Comparison of ENCODE assay signal across 9 cellular contexts in the genomic region with DNA sequence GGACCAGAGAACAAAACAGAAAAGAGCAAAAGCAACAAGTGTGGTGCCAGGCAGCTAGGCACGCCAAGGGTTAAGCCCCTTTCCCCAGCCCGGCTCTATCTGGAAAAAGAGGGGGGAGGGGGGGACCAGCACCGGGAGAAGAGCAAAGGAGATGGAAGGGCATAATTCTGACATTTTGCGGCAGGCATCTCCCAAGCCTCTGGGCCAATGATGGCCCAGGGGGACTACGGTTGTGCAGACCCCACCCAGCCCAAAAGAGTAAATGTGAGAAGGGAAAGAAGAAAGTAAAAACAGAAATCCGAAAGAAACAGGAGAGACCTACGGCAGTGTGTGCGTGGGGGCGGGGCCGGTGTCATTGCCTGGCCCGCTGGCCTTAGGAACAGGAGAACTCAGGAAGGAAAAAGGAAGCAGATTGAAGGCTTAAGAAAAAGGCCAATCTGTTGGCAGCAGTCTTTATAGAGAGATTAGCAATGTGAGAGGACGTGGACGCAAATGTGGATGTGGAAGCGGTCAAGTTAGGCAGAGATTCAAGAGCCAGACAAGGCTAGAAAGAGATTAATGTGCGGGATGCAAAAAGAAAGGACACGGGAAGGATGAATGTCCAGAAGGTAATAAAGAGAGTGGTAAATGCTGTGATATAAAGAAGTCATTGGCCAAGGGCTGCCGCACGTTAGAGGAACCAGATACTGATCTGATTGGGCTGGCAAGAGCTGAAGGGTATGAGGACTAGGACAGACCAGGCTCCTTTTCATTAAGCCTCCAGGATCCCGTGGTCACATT. TPM values are rescaled to one million over a fixed set of nuclear protein-coding genes. Genes with fewer than 3 reads are reported as not detected.
DNase-seq lines count a peak whose midpoint lies in the region; ATAC-seq and TF ChIP-seq lines count a peak whose summit lies in the region.
"Had no signal": no experiment of that assay in that cellular context is flagged by ENCODE, and none has a peak within 500 bp of the region (broad histone marks: within the 10 kb centered on the region; RNA-seq: fewer than 3 reads in every experiment).

No MANE protein-coding gene starts in this region.

- H3K4me3 ChIP-seq in H7 (ENCODE audit: insufficient read depth, low read depth, low read length) (peak overlapping the region; percentile 44), body of pancreas (no peak overlapping the region), skeletal muscle tissue (ENCODE audit: low read length in 3 of 3) (peak overlapping the region; percentile 56 to 63 (median 58)), brain microvascular endothelial cell (ENCODE audit: low read depth, low read length) (no peak overlapping the region)

- peak overlapping the region; percentile 23 to 51 (median 34) for H3K9ac ChIP-seq in skeletal muscle tissue (ENCODE audit: low read depth in 1 of 3, low read length in 3 of 3)

- ATAC-seq in body of pancreas = peak; percentile 62
- ATAC-seq in HG03460 (IDR thresholded peaks at IDR 0.05; ENCODE audit: unreplicated experiment) = no peak
- no peak for ATAC-seq in GM21367 (IDR thresholded peaks at IDR 0.05; ENCODE audit: unreplicated experiment)
- no peak for ATAC-seq in GM19351 (IDR thresholded peaks at IDR 0.05; ENCODE audit: unreplicated experiment)

- H3K9me3 ChIP-seq in body of pancreas (no peaks in the 10 kb centered on the region), skeletal muscle tissue (ENCODE audit: control insufficient read depth in 3 of 3, low read length in 3 of 3) (no peaks in the 10 kb centered on the region)

- DNase-seq in H7 = peak; percentile 65
- peak; percentile 25 to 72 (median 40) for DNase-seq in body of pancreas
- DNase-seq in iPS-NIHi11 (ENCODE audit: low spot score) = peak; percentile 36
- DNase-seq in brain microvascular endothelial cell = no peak
- DNase-seq: activated T-cell treated with anti-CD3 and anti-CD28 coated beads for 4 hours had no signal

- H3K36me3 ChIP-seq in H7 (replicated peaks; ENCODE audit: control insufficient read depth, insufficient read depth, low read length) = no peaks in the 10 kb centered on the region
- no peaks in the 10 kb centered on the region for H3K36me3 ChIP-seq in body of pancreas (replicated peaks in 1 of 2; ENCODE audit: insufficient read depth in 1 of 2, low read depth in 2 of 2)
- H3K36me3 ChIP-seq in skeletal muscle tissue (ENCODE audit: control insufficient read depth in 3 of 3, insufficient read depth in 3 of 3, low read length in 3 of 3) = no peaks in the 10 kb centered on the region
- no peaks in the 10 kb centered on the region for H3K36me3 ChIP-seq in brain microvascular endothelial cell (replicated peaks)

- intact Hi-C loops in body of pancreas (cut with DNase I) = no loop called here

- no peak for TF ChIP-seq CTCF in body of pancreas (IDR thresholded peaks at IDR 0.05)
- TF ChIP-seq CTCF in brain microvascular endothelial cell (IDR thresholded peaks at IDR 0.05; ENCODE audit: low read depth, low read length, missing control alignments) = no peak

- in situ Hi-C loops in brain microvascular endothelial cell (cut with HindIII; ENCODE audit: low pct_ligation_motif_present, low sequenced_read_pairs) = no loop called here

- H3K4me1 ChIP-seq in body of pancreas (peaks cover 74% of the 10 kb centered on the region), skeletal muscle tissue (ENCODE audit: control insufficient read depth in 3 of 3, insufficient read depth in 3 of 3, low read length in 3 of 3) (peaks cover 10 to 17% (median 13%) of the 10 kb centered on the region in 3 donors)

- H3K27ac ChIP-seq in body of pancreas (peak overlapping the region in 3 of 4 donors; percentile 27 to 62 (median 37)), skeletal muscle tissue (ENCODE audit: low read depth, low read length) (no peak overlapping the region), brain microvascular endothelial cell (no peak overlapping the region)

- 4% methylated on average over 19 of the region's 19 CpGs for WGBS in body of pancreas, 2 donors

- TF ChIP-seq POLR2A in body of pancreas (IDR thresholded peaks at IDR 0.05) = peak in 1 of 3 donors; percentile 23

- H3K27me3 ChIP-seq in H7 (ENCODE audit: control insufficient read depth, insufficient read depth, low read length) = no peaks in the 10 kb centered on the region
- H3K27me3 ChIP-seq in body of pancreas = no peaks in the 10 kb centered on the region
- peaks cover 4 to 10% (median 7%) of the 10 kb centered on the region in 3 donors for H3K27me3 ChIP-seq in skeletal muscle tissue (ENCODE audit: control insufficient read depth in 3 of 3, insufficient read depth in 3 of 3, low read length in 3 of 3)
- peaks cover 8% of the 10 kb centered on the region for H3K27me3 ChIP-seq in brain microvascular endothelial cell (replicated peaks)

RNA-seq across cellular contexts. Expression of gene DHRS2, which starts 59.2 kb away (rescaled TPM):
- total RNA-seq in H7 (2014; rRNA removed; shearing (Covaris generic)) = 0.74 and 1.1 TPM in 2 replicates
- total RNA-seq in body of pancreas (1 to 10 TPM; 1.3 to 3.3 TPM), skeletal muscle tissue (not detected)

Comparison
In these comparisons a context has a peak if more than half of its experiments do, and no peak if none do; other contexts are left out.
1. H3K4me3 ChIP-seq: peak in H7 (single experiment) and skeletal muscle tissue (3 of 3); none in body of pancreas (0 of 2) and brain microvascular endothelial cell (single experiment).
2. H3K27ac ChIP-seq: peak in body of pancreas (3 of 4); none in skeletal muscle tissue (single experiment) and brain microvascular endothelial cell (single experiment).